ENCODE assay signal across 1 cellular context in genomic region chr19:18233224-18233825, GRCh38.
TF ChIP-seq lines count a peak whose summit lies in the region.

No MANE protein-coding gene starts in this region.

TF ChIP-seq in GM23338, 12 proteins besides CTCF, POLR2A, EP300 and RAD21 (continued from another document):
- no peak for TF ChIP-seq ZNF462 (CRISPR knock-in tag; IDR thresholded peaks at IDR 0.05)
- TF ChIP-seq CREB1 (CRISPR knock-in tag; IDR thresholded peaks at IDR 0.05; ENCODE audit: low read depth), result peak; percentile 42; the same call in 1 of the 2 replicates
